In the genomic region with DNA sequence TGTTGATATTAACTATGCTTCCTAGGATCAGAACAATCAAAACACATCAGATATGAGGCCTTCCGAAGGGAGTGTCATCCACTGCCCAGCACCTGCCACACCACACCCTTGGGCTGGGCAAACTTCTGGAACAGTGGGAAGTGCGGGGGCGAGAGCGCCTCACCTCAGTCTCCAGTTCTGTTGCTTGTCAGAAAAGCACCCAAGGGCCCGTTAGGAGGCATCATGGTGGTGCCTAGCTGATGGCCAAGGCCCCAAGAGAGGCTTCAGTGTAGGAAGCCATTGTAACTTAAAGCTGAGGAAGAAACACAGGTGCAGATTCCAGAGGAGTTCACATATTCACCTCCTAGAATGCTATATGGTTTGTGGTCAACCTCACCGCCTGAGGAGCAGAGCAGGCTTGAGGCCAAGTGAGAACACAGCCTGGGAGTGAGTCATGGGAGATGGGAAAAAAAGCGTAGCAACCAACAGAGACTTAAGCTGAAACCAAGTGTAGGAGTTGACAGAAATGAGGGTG, we compare ENCODE assay signal across 9 cellular contexts.
DNase-seq lines count a peak whose midpoint lies in the region; ATAC-seq, FAIRE-seq and TF ChIP-seq lines count a peak whose summit lies in the region.
"Had no signal": no experiment of that assay in that cellular context is flagged by ENCODE, and none has a peak within 500 bp of the region (broad histone marks: within the 10 kb centered on the region; RNA-seq: fewer than 3 reads in every experiment).

No MANE protein-coding gene starts in this region.

- H3K36me3 ChIP-seq in MG63 (no peaks in the 10 kb centered on the region), breast epithelium (no peaks in the 10 kb centered on the region), pancreas (no peaks in the 10 kb centered on the region)

- ATAC-seq in pancreas = peak in 3 of 4 donors; percentile 53 to 81 (median 80)
- no peak for ATAC-seq in GM21390 (IDR thresholded peaks at IDR 0.05; ENCODE audit: unreplicated experiment)
- ATAC-seq in HG02642 (IDR thresholded peaks at IDR 0.05; ENCODE audit: poor library complexity, unreplicated experiment) = no peak

- H3K27me3 ChIP-seq in MG63 = 0 out of 2 replicates have a peak, but pooled peaks cover 3% of the 10 kb centered on the region
- H3K27me3 ChIP-seq in breast epithelium = no peaks in the 10 kb centered on the region
- no peaks in the 10 kb centered on the region for H3K27me3 ChIP-seq in pancreas

- intact Hi-C loops in breast epithelium (cut with DNase I; ENCODE audit: low total_unique reads) (no loop called here), pancreas (cut with DNase I) (loop anchor here in 1 of 3 donors (10.0 kb wide), 1 partner anchor 147 kb away; no protein-coding TSS in a partner anchor)

- DNase-seq in AG20443 (ENCODE audit: low spot score) (peak; percentile 90), MG63 (peak; percentile 80), breast epithelium (ENCODE audit: low spot score in 2 of 2) (peak; percentile 78 to 82), pancreas (peak in 1 of 6 donors; percentile 31), GM13976 (ENCODE audit: low spot score) (no peak), DMS79 (lab: John Stamatoyannopoulos, UW) (no peak)

- FAIRE-seq in pancreas (lab: Jason Lieb, UNC) = no peak

- no peak for TF ChIP-seq POLR2A in breast epithelium (IDR thresholded peaks at IDR 0.05)

- peaks cover 4 to 14% of the 10 kb centered on the region in 2 donors for H3K4me1 ChIP-seq in breast epithelium
- H3K4me1 ChIP-seq in pancreas = no peaks in the 10 kb centered on the region

- peak overlapping the region; percentile 79 to 82 for H3K27ac ChIP-seq in breast epithelium
- no peak overlapping the region for H3K27ac ChIP-seq in pancreas

- TF ChIP-seq CTCF in breast epithelium (IDR thresholded peaks at IDR 0.05) (no peak), pancreas (IDR thresholded peaks at IDR 0.05) (no peak), GM13976 (IDR thresholded peaks at IDR 0.05; ENCODE audit: borderline replicate concordance, control extremely low read depth, extremely low read depth, insufficient read depth, missing control alignments) (no peak)

- H3K4me3 ChIP-seq in MG63 (no peak overlapping the region), breast epithelium (no peak overlapping the region), pancreas (no peak overlapping the region)
- H3K4me3 ChIP-seq: dorsolateral prefrontal cortex had no signal

- 79 to 82% methylated on average over 7 of the region's 7 CpGs for WGBS in pancreas, 2 donors

- no peaks in the 10 kb centered on the region for H3K9me3 ChIP-seq in MG63
- no peaks in the 10 kb centered on the region for H3K9me3 ChIP-seq in breast epithelium
- no peaks in the 10 kb centered on the region for H3K9me3 ChIP-seq in pancreas

- in situ Hi-C loops in GM13976 (cut with MboI; ENCODE audit: low sequenced_read_pairs, unreplicated experiment) = no loop called here

Comparison
In these comparisons a context has a peak if more than half of its experiments do, and no peak if none do; other contexts are left out.
1. DNase-seq: peak in AG20443 (single experiment), MG63 (single experiment) and breast epithelium (2 of 2); none in GM13976 (single experiment) and DMS79 (single experiment).
2. H3K27ac ChIP-seq: peak in breast epithelium (2 of 2); none in pancreas (0 of 4).
3. ATAC-seq: peak in pancreas (3 of 4); none in GM21390 (single experiment) and HG02642 (single experiment).